Comparison of ENCODE assay signal across 25 cellular contexts in genomic region chr19:29067831-29068230, GRCh38.
"Had no signal": no experiment of that assay in that cellular context is flagged by ENCODE, and none has a peak within 500 bp of the region (broad histone marks: within the 10 kb centered on the region; RNA-seq: fewer than 3 reads in every experiment).

No MANE protein-coding gene starts in this region.

- DNase-seq: natural killer cell; occipital lobe; ovary; posterior cingulate gyrus; psoas muscle; right cardiac atrium; right lobe of liver; sigmoid colon; small intestine; stimulated activated CD4-positive, alpha-beta T cell treated with anti-CD3 and anti-CD28 coated beads, Interleukin-15, amount 100 ng/mL, for 24 hours; stimulated activated CD4-positive, alpha-beta T cell treated with anti-CD3 and anti-CD28 coated beads, Interleukin-2, amount 100 ng/mL, for 24 hours; stimulated activated CD4-positive, alpha-beta T cell treated with anti-CD3 and anti-CD28 coated beads, Interleukin-2, amount 100 ng/mL, for 48 hours; stimulated activated CD4-positive, alpha-beta T cell treated with anti-CD3 and anti-CD28 coated beads, Interleukin-4, amount 100 ng/mL, for 24 hours; stimulated activated naive B cell treated with anti-CD40 and anti-IgM and Interleukin-4, amounts not matched to agents 10 μg/mL and 1 μg/mL and 100 μg/mL, for 72 hours; stimulated activated naive CD4-positive, alpha-beta T cell treated with Interleukin-2 at 50 U/mL for 16 hours; stomach; thyroid gland; trophoblast cell; upper lobe of left lung; uterus had no signal

- FAIRE-seq: small intestine had no signal

- H3K27ac ChIP-seq: neural progenitor cell, ovary, parathyroid adenoma, psoas muscle, right lobe of liver, sigmoid colon, stomach, thoracic aorta, thyroid gland, tibial nerve, upper lobe of left lung, uterus had no signal

- H3K79me2 ChIP-seq: parathyroid adenoma had no signal

- H2AFZ ChIP-seq: neural progenitor cell, parathyroid adenoma had no signal

- H3K9ac ChIP-seq: neural progenitor cell, parathyroid adenoma had no signal

- H3K9me3 ChIP-seq: ovary, psoas muscle, right lobe of liver, thyroid gland, upper lobe of left lung, uterus had no signal

- H3K4me3 ChIP-seq: neural progenitor cell, ovary, psoas muscle, right lobe of liver, sigmoid colon, stomach, thoracic aorta, thyroid gland, tibial nerve, upper lobe of left lung, uterus had no signal

- ATAC-seq: natural killer cell; psoas muscle; right cardiac atrium; right lobe of liver; stimulated activated effector memory CD8-positive, alpha-beta T cell treated with anti-CD3 and anti-CD28 coated beads, Interleukin-12 subunit alpha, Interleukin-12 subunit beta, amount 100 ng/mL, for 72 hours; stimulated activated naive B cell treated with anti-CD40 and anti-IgM and Interleukin-4, amounts not matched to agents 10 μg/mL and 1 μg/mL and 100 μg/mL, for 72 hours had no signal

- H3K36me3 ChIP-seq: neural progenitor cell, ovary, right lobe of liver, sigmoid colon, stomach, thoracic aorta, thyroid gland, tibial nerve, upper lobe of left lung, uterus had no signal

- H3K27me3 ChIP-seq: neural progenitor cell, ovary, right lobe of liver, sigmoid colon, thyroid gland, tibial nerve, upper lobe of left lung, uterus had no signal

- H3K4me2 ChIP-seq: neural progenitor cell had no signal

- H3K4me1 ChIP-seq: parathyroid adenoma, psoas muscle, right lobe of liver, sigmoid colon, stomach, thyroid gland, tibial nerve, upper lobe of left lung, uterus had no signal
